Comparison of ENCODE assay signal across 8 cellular contexts in genomic region chr18:9475643-9476580, GRCh38. TPM values are rescaled to one million over a fixed set of nuclear protein-coding genes. Genes with fewer than 3 reads are reported as not detected.
DNase-seq lines count a peak whose midpoint lies in the region; ATAC-seq and TF ChIP-seq lines count a peak whose summit lies in the region.

No MANE protein-coding gene starts in this region.

- H2AFZ ChIP-seq in GM23338 (peak overlapping the region; percentile 63; the same call in 1 of the 2 replicates), trophoblast cell (ENCODE audit: insufficient read depth, low read length, poor library complexity) (peak overlapping the region; percentile 97)

- peak overlapping the region; percentile 86 for H4K91ac ChIP-seq in trophoblast cell (ENCODE audit: low read depth, low read length)

- H3K36me3 ChIP-seq in GM06990 (ENCODE audit: control insufficient read depth, insufficient read depth, low read length) (peaks cover 1% of the 10 kb centered on the region), GM23338 (ENCODE audit: insufficient read depth) (no peaks in the 10 kb centered on the region), trophoblast cell (ENCODE audit: control insufficient read depth in 1 of 2, insufficient read depth in 2 of 2, low read length in 2 of 2) (peaks cover 7 to 8% of the 10 kb centered on the region in 2 experiments)

- H2BK120ac ChIP-seq in trophoblast cell (ENCODE audit: insufficient read depth, low read length, poor library complexity): peak overlapping the region; percentile 84

- no peak overlapping the region for H3K23ac ChIP-seq in trophoblast cell (ENCODE audit: low read length)

- peaks cover 2% of the 10 kb centered on the region for H3K27me3 Mint-ChIP-seq in GM23338 (ENCODE audit: insufficient read depth, low read depth, poor library complexity)

- peak; percentile 2 for ATAC-seq in GM23338
- ATAC-seq in GM19463 (IDR thresholded peaks at IDR 0.05; ENCODE audit: unreplicated experiment): no peak
- no peak for ATAC-seq in GM21825 (IDR thresholded peaks at IDR 0.05; ENCODE audit: unreplicated experiment)

- no peaks in the 10 kb centered on the region for H3K9me2 ChIP-seq in GM23338 (ENCODE audit: insufficient read depth)

- peak overlapping the region; percentile 78 for H3K4me3 Mint-ChIP-seq in GM23338

- peak overlapping the region; percentile 80; the same call in 1 of the 2 replicates for H3K27ac ChIP-seq in GM23338 (ENCODE audit: low read depth)
- peak overlapping the region; percentile 75 for H3K27ac ChIP-seq in trophoblast cell (ENCODE audit: low read depth, low read length)

- TF ChIP-seq POLR2A in NB4 (IDR thresholded peaks at IDR 0.05; ENCODE audit: extremely low read depth, insufficient read length): peak; percentile 10

- H3K4me1 ChIP-seq in GM23338 (ENCODE audit: insufficient read depth) (peaks cover 15% of the 10 kb centered on the region), trophoblast cell (ENCODE audit: control insufficient read depth in 1 of 2, insufficient read depth in 2 of 2, low read length in 2 of 2) (peaks cover 5 to 6% of the 10 kb centered on the region in 2 experiments)

- peaks cover 5% of the 10 kb centered on the region; the same call in 2 of the 3 replicates for H3K36me3 Mint-ChIP-seq in GM23338 (ENCODE audit: low read depth)

- H3K4me3 ChIP-seq in GM06990 (replicated peaks; ENCODE audit: low read depth, low read length): peak overlapping the region; percentile 92
- peak overlapping the region; percentile 89 for H3K4me3 ChIP-seq in GM23338
- peak overlapping the region; percentile 96 for H3K4me3 ChIP-seq in NB4 (ENCODE audit: low read depth, low read length)
- peak overlapping the region; percentile 88 for H3K4me3 ChIP-seq in fibroblast of mammary gland (ENCODE audit: control insufficient read depth, low read depth, low read length)
- peak overlapping the region; percentile 95 for H3K4me3 ChIP-seq in trophoblast cell (ENCODE audit: low read depth, low read length)

- peak overlapping the region; percentile 89 for H4K12ac ChIP-seq in trophoblast cell (ENCODE audit: low read depth, low read length)

- H3K4me1 Mint-ChIP-seq in GM23338: peaks cover 16% of the 10 kb centered on the region

- H3K9me3 ChIP-seq in trophoblast cell (ENCODE audit: insufficient read depth, low read depth, low read length): no peaks in the 10 kb centered on the region

- peaks cover 15% of the 10 kb centered on the region for H3K79me1 ChIP-seq in trophoblast cell (ENCODE audit: low read length)

- no peaks in the 10 kb centered on the region for H3K9me3 Mint-ChIP-seq in GM23338

- H4K8ac ChIP-seq in trophoblast cell (ENCODE audit: low read depth, low read length): peak overlapping the region; percentile 83

- peak overlapping the region; percentile 77 for H2BK5ac ChIP-seq in trophoblast cell (ENCODE audit: low read depth, low read length, poor library complexity)

- H3K27me3 ChIP-seq in GM06990 (replicated peaks; ENCODE audit: control insufficient read depth, insufficient read depth, low read length) (no peaks in the 10 kb centered on the region), GM23338 (ENCODE audit: insufficient read depth) (no peaks in the 10 kb centered on the region), trophoblast cell (ENCODE audit: insufficient read depth, low read length) (no peaks in the 10 kb centered on the region)

- H3F3A ChIP-seq in GM23338 (replicated peaks; ENCODE audit: low read depth): peaks cover 4% of the 10 kb centered on the region; the same call in 1 of the 2 replicates

- peak overlapping the region; percentile 83 for H3K14ac ChIP-seq in trophoblast cell (ENCODE audit: low read length)

- H2AK5ac ChIP-seq in trophoblast cell (ENCODE audit: low read length): peak overlapping the region; percentile 75

- DNase-seq in GM06990 (ENCODE audit: extremely low read depth, insufficient read length): no peak
- peak; percentile 20 for DNase-seq in GM23338 (ENCODE audit: low spot score)
- peak; percentile 82 for DNase-seq in NB4 (ENCODE audit: low read depth)
- peak; percentile 63 for DNase-seq in activated CD8-positive, alpha-beta memory T cell treated with anti-CD3 and anti-CD28 coated beads, Interleukin-2, amount 50 U/mL, for 4 hours
- peak; percentile 36 for DNase-seq in fibroblast of mammary gland (ENCODE audit: low read depth)
- peak in 1 of 2 donors; percentile 62 for DNase-seq in trophoblast cell

- TF ChIP-seq CTCF in GM06990 (IDR thresholded peaks at IDR 0.05; ENCODE audit: insufficient read depth, low read length, poor library complexity, severe bottlenecking): no peak
- no peak for TF ChIP-seq CTCF in GM23338 (conservative IDR thresholded peaks at IDR 0.05; ENCODE audit: low read depth in 2 of 2)
- TF ChIP-seq CTCF in NB4 (IDR thresholded peaks at IDR 0.05; ENCODE audit: low read depth, low read length): no peak
- no peak for TF ChIP-seq CTCF in fibroblast of mammary gland (conservative IDR thresholded peaks at IDR 0.05; ENCODE audit: control insufficient read depth, insufficient read depth, low read depth, low read length)

- peak overlapping the region; percentile 85 for H3K4ac ChIP-seq in trophoblast cell (ENCODE audit: low read depth, low read length)

- peak overlapping the region; percentile 70; the same call in 1 of the 2 replicates for H3K27ac Mint-ChIP-seq in GM23338

- whole genome bisulfite sequencing in trophoblast cell (ENCODE audit: extremely low coverage, insufficient coverage, insufficient read length): no CpG with 5 or more reads among the region's 59 CpGs

- H3K79me2 ChIP-seq in GM23338 (replicated peaks; ENCODE audit: insufficient read depth) (peaks cover 52% of the 10 kb centered on the region), trophoblast cell (ENCODE audit: control insufficient read depth, insufficient read depth, low read length, poor library complexity) (peaks cover 20% of the 10 kb centered on the region)

- H4K20me1 ChIP-seq in GM23338 (replicated peaks; ENCODE audit: insufficient read depth): peaks cover 5% of the 10 kb centered on the region; the same call in 1 of the 2 replicates

- H3K4me2 ChIP-seq in GM23338: peak overlapping the region; percentile 99
- peak overlapping the region; percentile 78 for H3K4me2 ChIP-seq in trophoblast cell (ENCODE audit: low read length)

- H2BK12ac ChIP-seq in trophoblast cell (ENCODE audit: low read length): no peak overlapping the region

- peak overlapping the region; percentile 76 for H3K9ac ChIP-seq in trophoblast cell (ENCODE audit: low read length)

- H3K18ac ChIP-seq in trophoblast cell (ENCODE audit: low read length): peak overlapping the region; percentile 81

TF ChIP-seq in GM23338, 12 proteins besides CTCF, POLR2A, EP300 and RAD21 (continues in another document):
- TF ChIP-seq, protein P1, sequence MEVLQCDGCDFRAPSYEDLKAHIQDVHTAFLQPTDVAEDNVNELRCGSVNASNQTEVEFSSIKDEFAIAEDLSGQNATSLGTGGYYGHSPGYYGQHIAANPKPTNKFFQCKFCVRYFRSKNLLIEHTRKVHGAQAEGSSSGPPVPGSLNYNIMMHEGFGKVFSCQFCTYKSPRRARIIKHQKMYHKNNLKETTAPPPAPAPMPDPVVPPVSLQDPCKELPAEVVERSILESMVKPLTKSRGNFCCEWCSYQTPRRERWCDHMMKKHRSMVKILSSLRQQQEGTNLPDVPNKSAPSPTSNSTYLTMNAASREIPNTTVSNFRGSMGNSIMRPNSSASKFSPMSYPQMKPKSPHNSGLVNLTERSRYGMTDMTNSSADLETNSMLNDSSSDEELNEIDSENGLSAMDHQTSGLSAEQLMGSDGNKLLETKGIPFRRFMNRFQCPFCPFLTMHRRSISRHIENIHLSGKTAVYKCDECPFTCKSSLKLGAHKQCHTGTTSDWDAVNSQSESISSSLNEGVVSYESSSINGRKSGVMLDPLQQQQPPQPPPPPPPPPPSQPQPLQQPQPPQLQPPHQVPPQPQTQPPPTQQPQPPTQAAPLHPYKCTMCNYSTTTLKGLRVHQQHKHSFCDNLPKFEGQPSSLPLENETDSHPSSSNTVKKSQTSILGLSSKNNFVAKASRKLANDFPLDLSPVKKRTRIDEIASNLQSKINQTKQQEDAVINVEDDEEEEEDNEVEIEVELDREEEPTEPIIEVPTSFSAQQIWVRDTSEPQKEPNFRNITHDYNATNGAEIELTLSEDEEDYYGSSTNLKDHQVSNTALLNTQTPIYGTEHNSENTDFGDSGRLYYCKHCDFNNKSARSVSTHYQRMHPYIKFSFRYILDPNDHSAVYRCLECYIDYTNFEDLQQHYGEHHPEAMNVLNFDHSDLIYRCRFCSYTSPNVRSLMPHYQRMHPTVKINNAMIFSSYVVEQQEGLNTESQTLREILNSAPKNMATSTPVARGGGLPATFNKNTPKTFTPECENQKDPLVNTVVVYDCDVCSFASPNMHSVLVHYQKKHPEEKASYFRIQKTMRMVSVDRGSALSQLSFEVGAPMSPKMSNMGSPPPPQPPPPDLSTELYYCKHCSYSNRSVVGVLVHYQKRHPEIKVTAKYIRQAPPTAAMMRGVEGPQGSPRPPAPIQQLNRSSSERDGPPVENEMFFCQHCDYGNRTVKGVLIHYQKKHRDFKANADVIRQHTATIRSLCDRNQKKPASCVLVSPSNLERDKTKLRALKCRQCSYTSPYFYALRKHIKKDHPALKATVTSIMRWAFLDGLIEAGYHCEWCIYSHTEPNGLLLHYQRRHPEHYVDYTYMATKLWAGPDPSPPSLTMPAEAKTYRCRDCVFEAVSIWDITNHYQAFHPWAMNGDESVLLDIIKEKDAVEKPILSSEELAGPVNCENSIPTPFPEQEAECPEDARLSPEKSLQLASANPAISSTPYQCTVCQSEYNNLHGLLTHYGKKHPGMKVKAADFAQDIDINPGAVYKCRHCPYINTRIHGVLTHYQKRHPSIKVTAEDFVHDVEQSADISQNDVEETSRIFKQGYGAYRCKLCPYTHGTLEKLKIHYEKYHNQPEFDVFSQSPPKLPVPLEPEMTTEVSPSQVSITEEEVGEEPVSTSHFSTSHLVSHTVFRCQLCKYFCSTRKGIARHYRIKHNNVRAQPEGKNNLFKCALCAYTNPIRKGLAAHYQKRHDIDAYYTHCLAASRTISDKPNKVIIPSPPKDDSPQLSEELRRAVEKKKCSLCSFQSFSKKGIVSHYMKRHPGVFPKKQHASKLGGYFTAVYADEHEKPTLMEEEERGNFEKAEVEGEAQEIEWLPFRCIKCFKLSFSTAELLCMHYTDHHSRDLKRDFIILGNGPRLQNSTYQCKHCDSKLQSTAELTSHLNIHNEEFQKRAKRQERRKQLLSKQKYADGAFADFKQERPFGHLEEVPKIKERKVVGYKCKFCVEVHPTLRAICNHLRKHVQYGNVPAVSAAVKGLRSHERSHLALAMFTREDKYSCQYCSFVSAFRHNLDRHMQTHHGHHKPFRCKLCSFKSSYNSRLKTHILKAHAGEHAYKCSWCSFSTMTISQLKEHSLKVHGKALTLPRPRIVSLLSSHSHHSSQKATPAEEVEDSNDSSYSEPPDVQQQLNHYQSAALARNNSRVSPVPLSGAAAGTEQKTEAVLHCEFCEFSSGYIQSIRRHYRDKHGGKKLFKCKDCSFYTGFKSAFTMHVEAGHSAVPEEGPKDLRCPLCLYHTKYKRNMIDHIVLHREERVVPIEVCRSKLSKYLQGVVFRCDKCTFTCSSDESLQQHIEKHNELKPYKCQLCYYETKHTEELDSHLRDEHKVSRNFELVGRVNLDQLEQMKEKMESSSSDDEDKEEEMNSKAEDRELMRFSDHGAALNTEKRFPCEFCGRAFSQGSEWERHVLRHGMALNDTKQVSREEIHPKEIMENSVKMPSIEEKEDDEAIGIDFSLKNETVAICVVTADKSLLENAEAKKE (CRISPR knock-in tag; IDR thresholded peaks at IDR 0.05): no peak

RNA-seq across cellular contexts. Expression of gene RALBP1, which starts 0.6 kb away (rescaled TPM):
- 64.9 and 80.9 TPM in 2 replicates for total RNA-seq in GM23338 (2014; rRNA removed; shearing (Covaris generic))
- polyA plus RNA-seq in GM23338 (2016; fragmentation: Nextera tagmentation; extraction: Ambion mirVana): 102 and 103 TPM in 2 replicates
- 151 and 171 TPM in 2 replicates for polyA plus RNA-seq in trophoblast cell (2013)
